7 cellular contexts compared by ENCODE assay signal in the genomic region with DNA sequence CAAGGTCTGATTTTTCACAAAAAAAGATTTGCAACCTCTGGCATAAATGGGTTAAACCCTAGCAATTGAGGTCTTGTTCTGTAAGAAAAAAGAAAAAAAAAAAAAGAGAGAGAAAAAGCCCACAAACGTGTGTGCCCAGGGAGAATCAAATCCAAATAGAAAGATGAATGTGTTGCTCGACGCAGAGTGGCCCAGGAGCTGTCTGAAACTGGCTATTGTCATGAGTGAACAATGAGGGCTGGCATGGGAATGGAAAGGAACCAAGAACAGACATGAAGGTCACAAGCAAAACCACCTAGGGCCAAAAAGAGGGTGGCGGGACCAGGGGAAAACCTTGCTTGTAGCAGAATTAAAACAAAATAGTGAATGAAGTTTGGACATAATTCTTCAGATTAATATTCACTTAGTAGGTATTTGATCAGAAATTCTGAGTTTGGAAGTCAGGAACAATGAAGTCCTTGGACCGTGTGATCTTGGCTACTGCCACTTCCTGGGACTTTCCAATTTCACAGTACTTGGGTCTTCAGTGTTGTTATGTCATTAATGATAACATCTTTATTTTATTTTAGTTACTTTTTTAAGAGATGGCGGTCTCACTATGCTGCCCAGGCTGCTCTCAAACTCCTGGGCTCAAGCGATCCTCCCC. TPM values are rescaled to one million over a fixed set of nuclear protein-coding genes. Genes with fewer than 3 reads are reported as not detected.
A peak's percentile ranks its signal among the peaks of the same experiment; 100 is the strongest.
DNase-seq lines count a peak whose midpoint lies in the region; ATAC-seq and TF ChIP-seq lines count a peak whose summit lies in the region.

No MANE protein-coding gene starts in this region.

- no peak overlapping the region for H2AFZ ChIP-seq in smooth muscle cell (ENCODE audit: low read depth)

- H3K4me2 ChIP-seq in smooth muscle cell: peak overlapping the region; percentile 97

- H3K27me3 ChIP-seq in HAP-1 (ENCODE audit: low read depth): no peaks in the 10 kb centered on the region
- H3K27me3 ChIP-seq in smooth muscle cell (ENCODE audit: low read depth): no peaks in the 10 kb centered on the region

- peak overlapping the region; percentile 95 for H3K27ac Mint-ChIP-seq in T-helper 17 cell

- in situ Hi-C loops in HAP-1 (cut with MboI; ENCODE audit: low sequenced_read_pairs): no loop called here

- H3K9me3 ChIP-seq in HAP-1 (no peaks in the 10 kb centered on the region), T-helper 17 cell (ENCODE audit: control insufficient read depth, low read length, poor library complexity, severe bottlenecking) (no peaks in the 10 kb centered on the region), smooth muscle cell (replicated peaks; ENCODE audit: low read depth) (no peaks in the 10 kb centered on the region)

- H3F3A ChIP-seq in smooth muscle cell (ENCODE audit: low read depth): peaks cover 72% of the 10 kb centered on the region

- peaks cover 4% of the 10 kb centered on the region for H3K36me3 Mint-ChIP-seq in T-helper 17 cell (ENCODE audit: low read depth)

- WGBS in smooth muscle cell (ENCODE audit: low lambda C conversion rate): 58% methylated on average over 7 of the region's 7 CpGs

- H3K4me1 Mint-ChIP-seq in T-helper 17 cell: peaks cover 45% of the 10 kb centered on the region

- DNase-seq in HAP-1 (ENCODE audit: low spot score in 2 of 2) (peak; percentile 44 to 59), T-helper 17 cell (no peak), fibroblast of pulmonary artery (ENCODE audit: low read depth) (no peak), smooth muscle cell (lab: John Stamatoyannopoulos, UW; ENCODE audit: unreplicated experiment) (no peak), MV-4-11 (lab: John Stamatoyannopoulos, UW) (no peak), GM20000 (ENCODE audit: low spot score) (no peak)

- H3K4me1 ChIP-seq in HAP-1 (peaks cover 40% of the 10 kb centered on the region), smooth muscle cell (ENCODE audit: low read depth) (peaks cover 52% of the 10 kb centered on the region)

- TF ChIP-seq CTCF in fibroblast of pulmonary artery (IDR thresholded peaks at IDR 0.05; ENCODE audit: low read length, missing control alignments) (no peak), smooth muscle cell (IDR thresholded peaks at IDR 0.05; ENCODE audit: borderline replicate concordance, insufficient read depth, poor library complexity, severe bottlenecking) (no peak), GM20000 (IDR thresholded peaks at IDR 0.05; ENCODE audit: extremely low read depth, missing control alignments) (no peak)

- no peaks in the 10 kb centered on the region for H3K27me3 Mint-ChIP-seq in T-helper 17 cell

- peak overlapping the region; percentile 97 for H3K27ac ChIP-seq in smooth muscle cell (ENCODE audit: low read depth)

- ATAC-seq in T-helper 17 cell: no peak
- no peak for ATAC-seq in HG03469 (IDR thresholded peaks at IDR 0.05; ENCODE audit: unreplicated experiment)

- H3K36me3 ChIP-seq in HAP-1 (replicated peaks) (peaks cover 77% of the 10 kb centered on the region), smooth muscle cell (ENCODE audit: low read depth) (no peaks in the 10 kb centered on the region)

- peaks cover 69% of the 10 kb centered on the region for H3K79me2 ChIP-seq in smooth muscle cell (ENCODE audit: low read depth)

- H3K4me3 ChIP-seq in HAP-1 (peak overlapping the region; percentile 84; the same call in 1 of the 2 replicates), fibroblast of pulmonary artery (replicated peaks; ENCODE audit: low read depth, low read length) (peak overlapping the region; percentile 88), smooth muscle cell (peak overlapping the region; percentile 82)

- H3K4me3 Mint-ChIP-seq in T-helper 17 cell: peak overlapping the region; percentile 94

- peaks cover 79% of the 10 kb centered on the region for H4K20me1 ChIP-seq in smooth muscle cell (ENCODE audit: low read depth)

- H3K9ac ChIP-seq in smooth muscle cell (ENCODE audit: low read depth): peak overlapping the region; percentile 23

RNA-seq across cellular contexts. Expression of a gene that starts 3.1 kb away (rescaled TPM):
- total RNA-seq in T-helper 17 cell: 100 to 1,000 TPM; 322 to 380 TPM
- 1,276 and 1,376 TPM in 2 replicates for total RNA-seq in smooth muscle cell
- 2,156 and 2,235 TPM in 2 replicates for polyA plus RNA-seq in smooth muscle cell

RNA-seq across cellular contexts. Expression of a gene that starts 57.9 kb away (rescaled TPM):
- total RNA-seq in T-helper 17 cell: 100 to 1,000 TPM; 102 to 108 TPM
- 59.2 and 64.0 TPM in 2 replicates for total RNA-seq in smooth muscle cell
- polyA plus RNA-seq in smooth muscle cell: 45.6 and 70.7 TPM in 2 replicates

Comparison
In these comparisons a context has a peak if more than half of its experiments do, and no peak if none do; other contexts are left out.
1. DNase-seq: peak in HAP-1 (2 of 2); none in T-helper 17 cell (0 of 3), fibroblast of pulmonary artery (single experiment), smooth muscle cell (single experiment), MV-4-11 (single experiment) and GM20000 (single experiment).
2. Peak in every context shown above with its lines, with median percentiles within 50 percentile points of each other: H3K4me3 ChIP-seq.